ENCODE assay signal across 8 cellular contexts in genomic region chr10:91198781-91199180, GRCh38. TPM values are rescaled to one million over a fixed set of nuclear protein-coding genes. Genes with fewer than 3 reads are reported as not detected.
DNase-seq lines count a peak whose midpoint lies in the region; ATAC-seq and TF ChIP-seq lines count a peak whose summit lies in the region.

No MANE protein-coding gene starts in this region.

- H3K9me3 Mint-ChIP-seq in activated T-helper 2 cell treated with anti-CD3 and anti-CD28 coated beads, Interferon-gamma antibody, Interleukin-2, Interleukin-4, amounts not matched to agents 10 μg/mL and 5 μg/mL and 100 μg/mL, durations not matched to agents 14 hours and 24 hours and 36 hours = no peaks in the 10 kb centered on the region

- peak overlapping the region; percentile 61 to 74 for H3K27ac ChIP-seq in left lung

- H3K4me1 Mint-ChIP-seq in activated T-helper 2 cell treated with anti-CD3 and anti-CD28 coated beads, Interferon-gamma antibody, Interleukin-2, Interleukin-4, amounts not matched to agents 10 μg/mL and 5 μg/mL and 100 μg/mL, durations not matched to agents 14 hours and 24 hours and 36 hours (ENCODE audit: low read depth) = peaks cover 73% of the 10 kb centered on the region

- peak; percentile 88 for DNase-seq in AG10803 (ENCODE audit: low read depth)
- no peak for DNase-seq in activated T-helper 2 cell treated with anti-CD3 and anti-CD28 coated beads, Interferon-gamma antibody, Interleukin-2, Interleukin-4, amounts not matched to agents 10 μg/mL and 5 μg/mL and 100 μg/mL, durations not matched to agents 14 hours and 24 hours and 36 hours (ENCODE audit: low spot score)
- DNase-seq in left lung = no peak
- no peak for DNase-seq in NCI-H2029 (lab: John Stamatoyannopoulos, UW)
- no peak for DNase-seq in retina
- no peak for DNase-seq in NCI-H524 treated with DMSO at 0.1 percent for 48 hours (lab: John Stamatoyannopoulos, UW)

- peak overlapping the region; percentile 1 for H3K4me3 Mint-ChIP-seq in activated T-helper 2 cell treated with anti-CD3 and anti-CD28 coated beads, Interferon-gamma antibody, Interleukin-2, Interleukin-4, amounts not matched to agents 10 μg/mL and 5 μg/mL and 100 μg/mL, durations not matched to agents 14 hours and 24 hours and 36 hours (ENCODE audit: low read depth)

- no peak for TF ChIP-seq CTCF in AG10803 (conservative IDR thresholded peaks at IDR 0.05; ENCODE audit: low read length)
- no peak for TF ChIP-seq CTCF in left lung (IDR thresholded peaks at IDR 0.05)

- H3K4me3 ChIP-seq in AG10803 (ENCODE audit: low read length) (peak overlapping the region; percentile 23; the same call in 1 of the 2 replicates), left lung (no peak overlapping the region)

- no peaks in the 10 kb centered on the region for H3K27me3 ChIP-seq in left lung

- peaks cover 9 to 30% of the 10 kb centered on the region in 2 donors for H3K4me1 ChIP-seq in left lung

- H3K27me3 Mint-ChIP-seq in activated T-helper 2 cell treated with anti-CD3 and anti-CD28 coated beads, Interferon-gamma antibody, Interleukin-2, Interleukin-4, amounts not matched to agents 10 μg/mL and 5 μg/mL and 100 μg/mL, durations not matched to agents 14 hours and 24 hours and 36 hours (ENCODE audit: low read depth) = no peaks in the 10 kb centered on the region

- H3K9me3 ChIP-seq in left lung = no peaks in the 10 kb centered on the region

- peak overlapping the region; percentile 76 for H3K27ac Mint-ChIP-seq in activated T-helper 2 cell treated with anti-CD3 and anti-CD28 coated beads, Interferon-gamma antibody, Interleukin-2, Interleukin-4, amounts not matched to agents 10 μg/mL and 5 μg/mL and 100 μg/mL, durations not matched to agents 14 hours and 24 hours and 36 hours

- ATAC-seq in GM19043 (IDR thresholded peaks at IDR 0.05; ENCODE audit: low read depth, unreplicated experiment) (peak; percentile 78), HG03175 (IDR thresholded peaks at IDR 0.05; ENCODE audit: unreplicated experiment) (peak; percentile 89), left lung (peak; percentile 74)

- intact Hi-C loops in activated T-helper 2 cell treated with anti-CD3 and anti-CD28 coated beads, Interferon-gamma antibody, Interleukin-2, Interleukin-4, amounts not matched to agents 10 μg/mL and 5 μg/mL and 100 μg/mL, durations not matched to agents 14 hours and 24 hours and 36 hours (cut with micrococcal nuclease) = no loop called here
- intact Hi-C loops in left lung (cut with DNase I) = no loop called here

- H3K36me3 Mint-ChIP-seq in activated T-helper 2 cell treated with anti-CD3 and anti-CD28 coated beads, Interferon-gamma antibody, Interleukin-2, Interleukin-4, amounts not matched to agents 10 μg/mL and 5 μg/mL and 100 μg/mL, durations not matched to agents 14 hours and 24 hours and 36 hours (ENCODE audit: low read depth) = peaks cover 12% of the 10 kb centered on the region

- no peaks in the 10 kb centered on the region for H3K36me3 ChIP-seq in left lung

RNA-seq across cellular contexts. Expression of gene PCGF5, which starts 21.7 kb away (rescaled TPM):
- total RNA-seq in activated T-helper 2 cell treated with anti-CD3 and anti-CD28 coated beads, Interferon-gamma antibody, Interleukin-2, Interleukin-4, amounts not matched to agents 10 μg/mL and 5 μg/mL and 100 μg/mL, durations not matched to agents 14 hours and 24 hours and 36 hours = 35.9 and 36.9 TPM in 2 replicates
- total RNA-seq in left lung = 10 to 100 TPM; 33.3 to 47.2 TPM
